Comparison of ENCODE assay signal across 8 cellular contexts in genomic region chr3:10198761-10199688, GRCh38. TPM values are rescaled to one million over a fixed set of nuclear protein-coding genes. Genes with fewer than 3 reads are reported as not detected.
DNase-seq lines count a peak whose midpoint lies in the region; ATAC-seq, FAIRE-seq and TF ChIP-seq lines count a peak whose summit lies in the region.

No MANE protein-coding gene starts in this region.

- H2BK5ac ChIP-seq in trophoblast cell (ENCODE audit: low read depth, low read length, poor library complexity) = no peak overlapping the region

- H4K8ac ChIP-seq in trophoblast cell (ENCODE audit: low read depth, low read length) = no peak overlapping the region

- no peaks in the 10 kb centered on the region for H3K36me3 ChIP-seq in trophoblast cell (ENCODE audit: control insufficient read depth in 1 of 2, insufficient read depth in 2 of 2, low read length in 2 of 2)

- H2BK12ac ChIP-seq in trophoblast cell (ENCODE audit: low read length) = peak overlapping the region; percentile 72

- DNase-seq in ACHN (peak; percentile 52), GM19239 (ENCODE audit: insufficient read length, low spot score) (peak; percentile 67), WTC11 (ENCODE audit: low spot score) (no peak), trophoblast cell (peak; percentile 9 to 27), NCI-H526 treated with DMSO at 0.1 percent for 48 hours (lab: John Stamatoyannopoulos, UW) (no peak), ecto neural progenitor cell (ENCODE audit: low spot score) (no peak)
- peak; percentile 80 for DNase-seq in central memory CD4-positive, alpha-beta T cell

- CTCF ChIA-PET in WTC11 (lab: Charles Lee) = no interaction called here

- H3K27me3 Mint-ChIP-seq in WTC11 (ENCODE audit: low read depth) = no peaks in the 10 kb centered on the region

- H3K79me1 ChIP-seq in trophoblast cell (ENCODE audit: low read length) = peaks cover 6% of the 10 kb centered on the region

- H3K9me3 ChIP-seq in trophoblast cell (ENCODE audit: insufficient read depth, low read depth, low read length) = peaks cover 2% of the 10 kb centered on the region

- H3K27ac Mint-ChIP-seq in WTC11 = peak overlapping the region; percentile 19; the same call in 1 of the 2 replicates

- no peaks in the 10 kb centered on the region for H3K4me1 Mint-ChIP-seq in WTC11

- no peak overlapping the region for H3K27ac ChIP-seq in trophoblast cell (ENCODE audit: low read depth, low read length)

- H3K14ac ChIP-seq in trophoblast cell (ENCODE audit: low read length) = peak overlapping the region; percentile 5

- H3K4me1 ChIP-seq in trophoblast cell (ENCODE audit: control insufficient read depth in 1 of 2, insufficient read depth in 2 of 2, low read length in 2 of 2) = peaks cover 9 to 22% of the 10 kb centered on the region in 2 experiments

- FAIRE-seq in GM19239 (lab: Jason Lieb, UNC) = peak; percentile 94

- H3K4me3 ChIP-seq in trophoblast cell (ENCODE audit: low read depth, low read length) = no peak overlapping the region

- H3K18ac ChIP-seq in trophoblast cell (ENCODE audit: low read length) = no peak overlapping the region

- H2AFZ ChIP-seq in trophoblast cell (ENCODE audit: insufficient read depth, low read length, poor library complexity) = peak overlapping the region; percentile 10

- POLR2A ChIA-PET in WTC11 (lab: Charles Lee) = no interaction called here

- no peak overlapping the region for H3K23ac ChIP-seq in trophoblast cell (ENCODE audit: low read length)

- no peak overlapping the region for H4K12ac ChIP-seq in trophoblast cell (ENCODE audit: low read depth, low read length)

- H3K4ac ChIP-seq in trophoblast cell (ENCODE audit: low read depth, low read length) = no peak overlapping the region

- peak overlapping the region; percentile 17 for H2AK5ac ChIP-seq in trophoblast cell (ENCODE audit: low read length)

- no peak overlapping the region for H3K9ac ChIP-seq in trophoblast cell (ENCODE audit: low read length)

- no peak overlapping the region for H3K4me2 ChIP-seq in trophoblast cell (ENCODE audit: low read length)

- in situ Hi-C loops in ACHN (cut with HindIII; ENCODE audit: low pct_ligation_motif_present, low pct_unique_long_range_greater_than_20kb, low sequenced_read_pairs) = no loop called here

- H3K36me3 Mint-ChIP-seq in WTC11 = no peaks in the 10 kb centered on the region

- H3K9me3 Mint-ChIP-seq in WTC11 = no peaks in the 10 kb centered on the region

- H3K27me3 ChIP-seq in trophoblast cell (ENCODE audit: insufficient read depth, low read length) = no peaks in the 10 kb centered on the region

- peak; percentile 78 for ATAC-seq in HG03354 (IDR thresholded peaks at IDR 0.05; ENCODE audit: poor library complexity, severe bottlenecking, unreplicated experiment)
- ATAC-seq in WTC11 = no peak

- peak overlapping the region; percentile 2 for H2BK120ac ChIP-seq in trophoblast cell (ENCODE audit: insufficient read depth, low read length, poor library complexity)

- no CpG with 5 or more reads among the region's 13 CpGs for WGBS in trophoblast cell (ENCODE audit: extremely low coverage, insufficient coverage, insufficient read length)

- TF ChIP-seq CTCF in WTC11 (IDR thresholded peaks at IDR 0.05) = no peak

- peak overlapping the region; percentile 2 for H4K91ac ChIP-seq in trophoblast cell (ENCODE audit: low read depth, low read length)

- no peaks in the 10 kb centered on the region for H3K79me2 ChIP-seq in trophoblast cell (ENCODE audit: control insufficient read depth, insufficient read depth, low read length, poor library complexity)

- no peak overlapping the region for H3K4me3 Mint-ChIP-seq in WTC11

TF ChIP-seq in WTC11, 78 proteins besides CTCF, POLR2A, EP300 and RAD21:
- TF ChIP-seq MYBL2 (CRISPR knock-in tag; IDR thresholded peaks at IDR 0.05) = no peak
TF ChIP-seq in WTC11: peak in this region for 0.

RNA-seq across cellular contexts. Expression of gene IRAK2, which starts 34.3 kb away (rescaled TPM):
- 0.71 to 1.4 TPM (median 0.73 TPM) in 3 replicates for total RNA-seq in WTC11 (2021)
- polyA plus RNA-seq in trophoblast cell (2013) = 3.4 and 3.5 TPM in 2 replicates

RNA-seq across cellular contexts. Expression of gene TATDN2, which starts 49.2 kb away (rescaled TPM):
- total RNA-seq in WTC11 (2021) = 23.2 to 31.7 TPM (median 24.7 TPM) in 3 replicates
- 12.9 and 13.5 TPM in 2 replicates for polyA plus RNA-seq in trophoblast cell (2013)

RNA-seq across cellular contexts. Expression of gene VHL, which starts 57.4 kb away (rescaled TPM):
- 49.5 to 51.3 TPM (median 50.7 TPM) in 3 replicates for total RNA-seq in WTC11 (2021)
- polyA plus RNA-seq in trophoblast cell (2013) = 35.9 and 36.8 TPM in 2 replicates

Comparison
In these comparisons a context has a peak if more than half of its experiments do, and no peak if none do; other contexts are left out.
1. DNase-seq: peak in ACHN (single experiment), GM19239 (single experiment), central memory CD4-positive, alpha-beta T cell (single experiment) and trophoblast cell (2 of 2); none in WTC11 (single experiment), NCI-H526 treated with DMSO at 0.1 percent for 48 hours (single experiment) and ecto neural progenitor cell (single experiment).